ENCODE assay signal across 15 cellular contexts in the genomic region with DNA sequence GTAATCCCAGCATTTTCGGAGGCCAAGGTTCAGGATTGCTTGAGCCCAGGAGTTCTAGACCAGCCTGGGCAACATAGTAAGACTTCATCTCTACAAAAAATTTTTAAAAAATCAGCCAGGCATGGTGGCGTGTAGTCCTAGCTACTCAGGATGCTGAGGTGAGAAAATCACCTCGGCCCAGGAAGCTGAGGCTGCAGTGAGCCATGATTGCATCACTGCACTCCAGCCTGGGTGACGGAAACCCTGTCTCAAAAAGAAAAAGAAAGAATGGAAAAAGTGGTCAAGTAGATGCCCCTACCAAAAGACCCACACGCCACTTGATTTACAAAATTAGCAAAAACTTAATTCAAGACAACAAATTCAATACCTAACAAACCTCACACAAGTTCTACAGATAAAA. TPM values are rescaled to one million over a fixed set of nuclear protein-coding genes. Genes with fewer than 3 reads are reported as not detected.
DNase-seq lines count a peak whose midpoint lies in the region; ATAC-seq, FAIRE-seq and TF ChIP-seq lines count a peak whose summit lies in the region.
"Had no signal": no experiment of that assay in that cellular context is flagged by ENCODE, and none has a peak within 500 bp of the region (broad histone marks: within the 10 kb centered on the region; RNA-seq: fewer than 3 reads in every experiment).

No MANE protein-coding gene starts in this region.

- no peak for TF ChIP-seq POLR2A in GM12892 (IDR thresholded peaks at IDR 0.05; ENCODE audit: low read depth, low read length)

- peaks cover 0 to 4% (median under 1%) of the 10 kb centered on the region in 3 donors for H3K27me3 Mint-ChIP-seq in CD14-positive monocyte (ENCODE audit: low read depth in 3 of 3)
- H3K27me3 Mint-ChIP-seq in activated CD8-positive, alpha-beta T cell treated with anti-CD3 and anti-CD28 coated beads for 36 hours = no peaks in the 10 kb centered on the region
- no peaks in the 10 kb centered on the region for H3K27me3 Mint-ChIP-seq in naive thymus-derived CD8-positive, alpha-beta T cell

- H3K4me3 Mint-ChIP-seq in CD14-positive monocyte = peak overlapping the region in 1 of 2 donors; percentile 45
- peak overlapping the region; percentile 41 for H3K4me3 Mint-ChIP-seq in activated CD8-positive, alpha-beta T cell treated with anti-CD3 and anti-CD28 coated beads for 36 hours
- no peak overlapping the region for H3K4me3 Mint-ChIP-seq in naive thymus-derived CD8-positive, alpha-beta T cell
- H3K4me3 Mint-ChIP-seq: H9 had no signal

- H3K27ac Mint-ChIP-seq in CD14-positive monocyte = peak overlapping the region in 5 of 7 donors; percentile 21 to 89 (median 42)
- H3K27ac Mint-ChIP-seq in activated CD8-positive, alpha-beta T cell treated with anti-CD3 and anti-CD28 coated beads for 36 hours = peak overlapping the region; percentile 98
- peak overlapping the region in 8 of 10 donors; percentile 5 to 75 (median 38) for H3K27ac Mint-ChIP-seq in naive thymus-derived CD8-positive, alpha-beta T cell
- H3K27ac Mint-ChIP-seq: H9 had no signal

- intact Hi-C loops in CD14-positive monocyte (cut with micrococcal nuclease) = no loop called here
- intact Hi-C loops in activated CD8-positive, alpha-beta T cell treated with anti-CD3 and anti-CD28 coated beads for 36 hours (cut with micrococcal nuclease) = no loop called here

- CTCF ChIA-PET in activated CD8-positive, alpha-beta T cell treated with anti-CD3 and anti-CD28 coated beads for 36 hours (lab: Charles Lee) = interaction anchor here (3.6 kb wide), 1 partner anchor 17 kb away, joined by 19 read pairs; no protein-coding TSS in a partner anchor

- FAIRE-seq in GM12892 (lab: Jason Lieb, UNC) = peak; percentile 17

- POLR2A ChIA-PET in activated CD8-positive, alpha-beta T cell treated with anti-CD3 and anti-CD28 coated beads for 36 hours (lab: Charles Lee) = interaction anchor here (0.6 kb wide), 1 partner anchor 914 kb away, joined by 5 read pairs; no protein-coding TSS in a partner anchor
- POLR2A ChIA-PET in naive thymus-derived CD8-positive, alpha-beta T cell (lab: Charles Lee) = no interaction called here

- peak; percentile 92 for ATAC-seq in activated CD8-positive, alpha-beta T cell treated with anti-CD3 and anti-CD28 coated beads for 36 hours
- no peak for ATAC-seq in naive thymus-derived CD8-positive, alpha-beta T cell
- no peak for ATAC-seq in GM18519 (IDR thresholded peaks at IDR 0.05; ENCODE audit: low FRiP score, unreplicated experiment)
- ATAC-seq: left lobe of liver had no signal

- peaks cover 23% of the 10 kb centered on the region for H3K4me1 Mint-ChIP-seq in CD14-positive monocyte
- peaks cover 38% of the 10 kb centered on the region for H3K4me1 Mint-ChIP-seq in activated CD8-positive, alpha-beta T cell treated with anti-CD3 and anti-CD28 coated beads for 36 hours (ENCODE audit: low read depth)
- H3K4me1 Mint-ChIP-seq in naive thymus-derived CD8-positive, alpha-beta T cell = peaks cover 7 to 22% (median 8%) of the 10 kb centered on the region in 4 donors
- H3K4me1 Mint-ChIP-seq: H9 had no signal

- TF ChIP-seq CTCF in CD14-positive monocyte (IDR thresholded peaks at IDR 0.05) = no peak
- TF ChIP-seq CTCF in activated CD8-positive, alpha-beta T cell treated with anti-CD3 and anti-CD28 coated beads for 36 hours (IDR thresholded peaks at IDR 0.05) = no peak

- no peaks in the 10 kb centered on the region for H3K36me3 Mint-ChIP-seq in CD14-positive monocyte
- peaks cover 8% of the 10 kb centered on the region for H3K36me3 Mint-ChIP-seq in activated CD8-positive, alpha-beta T cell treated with anti-CD3 and anti-CD28 coated beads for 36 hours (ENCODE audit: low read depth)
- H3K36me3 Mint-ChIP-seq in naive thymus-derived CD8-positive, alpha-beta T cell = no peaks in the 10 kb centered on the region

- peaks cover 0 to 2% (median 0%) of the 10 kb centered on the region in 7 donors for H3K9me3 Mint-ChIP-seq in CD14-positive monocyte
- no peaks in the 10 kb centered on the region for H3K9me3 Mint-ChIP-seq in activated CD8-positive, alpha-beta T cell treated with anti-CD3 and anti-CD28 coated beads for 36 hours
- no peaks in the 10 kb centered on the region for H3K9me3 Mint-ChIP-seq in naive thymus-derived CD8-positive, alpha-beta T cell
- H3K9me3 Mint-ChIP-seq: H9 had no signal

- DNase-seq in CD14-positive monocyte (ENCODE audit: low spot score) (no peak), GM12892 (ENCODE audit: insufficient read length) (no peak), pons (ENCODE audit: low spot score) (no peak), HK-2 (ENCODE audit: unreplicated experiment) (no peak)
- peak; percentile 77 for DNase-seq in activated CD8-positive, alpha-beta T cell treated with anti-CD3 and anti-CD28 coated beads for 36 hours
- DNase-seq in naive thymus-derived CD8-positive, alpha-beta T cell = no peak
- DNase-seq in activated CD4-positive, CD25-positive, alpha-beta regulatory T cell (lab: John Stamatoyannopoulos, UW) = no peak
- DNase-seq: Caco-2, glutamatergic neuron, H9, NCI-H146, NCI-H748 treated with DMSO at 0.1 percent for 48 hours, SHP77 had no signal

RNA-seq across cellular contexts. Expression of gene TESK1, which starts 34.4 kb away (rescaled TPM):
- polyA plus RNA-seq in CD14-positive monocyte = 1 to 10 TPM; 2.9 TPM
- polyA plus RNA-seq in GM12892 (2012; ENCODE audit: missing spikeins) = 6.2 TPM
- total RNA-seq in activated CD8-positive, alpha-beta T cell treated with anti-CD3 and anti-CD28 coated beads for 36 hours = 10 to 100 TPM; 26.1 to 26.9 TPM
- total RNA-seq in naive thymus-derived CD8-positive, alpha-beta T cell = 10 to 100 TPM; 43.5 to 44.4 TPM
- 1 to 10 TPM; 3.0 to 8.1 (median 4.8) TPM for polyA plus RNA-seq in naive thymus-derived CD8-positive, alpha-beta T cell

RNA-seq across cellular contexts. Expression of gene CD72, which starts 47.5 kb away (rescaled TPM):
- 1 to 10 TPM; 1.6 to 1.8 TPM for polyA plus RNA-seq in CD14-positive monocyte
- 5.5 TPM for polyA plus RNA-seq in GM12892 (2012; ENCODE audit: missing spikeins)
- 10 to 100 TPM; 13.1 to 15.5 TPM for total RNA-seq in activated CD8-positive, alpha-beta T cell treated with anti-CD3 and anti-CD28 coated beads for 36 hours
- 1 to 10 TPM; 7.8 to 8.0 TPM for total RNA-seq in naive thymus-derived CD8-positive, alpha-beta T cell
- polyA plus RNA-seq in naive thymus-derived CD8-positive, alpha-beta T cell = 1 to 10 TPM in 1 of 3 donors, under 1 TPM in 2; 0.80 to 1.5 (median 0.91) TPM

Comparison
In these comparisons a context has a peak if more than half of its experiments do, and no peak if none do; other contexts are left out.
1. H3K27ac Mint-ChIP-seq: peak in every context shown above with its lines; median percentile 98 in activated CD8-positive, alpha-beta T cell treated with anti-CD3 and anti-CD28 coated beads for 36 hours; 42 in CD14-positive monocyte; 38 in naive thymus-derived CD8-positive, alpha-beta T cell.